10 cellular contexts compared by ENCODE assay signal in genomic region chr3:188264231-188265213, GRCh38.
A peak's percentile ranks its signal among the peaks of the same experiment; 100 is the strongest.
DNase-seq lines count a peak whose midpoint lies in the region; ATAC-seq and TF ChIP-seq lines count a peak whose summit lies in the region.
"Had no signal": no experiment of that assay in that cellular context is flagged by ENCODE, and none has a peak within 500 bp of the region (broad histone marks: within the 10 kb centered on the region; RNA-seq: fewer than 3 reads in every experiment).

No MANE protein-coding gene starts in this region.

- H3K9me3 ChIP-seq in adipocyte (ENCODE audit: control insufficient read depth, low read length), result no peaks in the 10 kb centered on the region
- H3K9me3 ChIP-seq in heart right ventricle, result no peaks in the 10 kb centered on the region
- no peaks in the 10 kb centered on the region for H3K9me3 ChIP-seq in psoas muscle
- no peaks in the 10 kb centered on the region for H3K9me3 ChIP-seq in BE2C

- no peaks in the 10 kb centered on the region for H3K9me3 Mint-ChIP-seq in activated CD8-positive, alpha-beta T cell treated with anti-CD3 and anti-CD28 coated beads for 36 hours

- H3K36me3 ChIP-seq in adipocyte (ENCODE audit: control insufficient read depth, insufficient read depth, low read length, severe bottlenecking), result no peaks in the 10 kb centered on the region
- no peaks in the 10 kb centered on the region for H3K36me3 ChIP-seq in heart right ventricle
- H3K36me3 ChIP-seq in psoas muscle (ENCODE audit: insufficient read depth in 1 of 2, low read depth in 1 of 2), result no peaks in the 10 kb centered on the region
- H3K36me3 ChIP-seq in BE2C, result no peaks in the 10 kb centered on the region

- H3K4me1 ChIP-seq in adipocyte (ENCODE audit: control insufficient read depth, insufficient read depth, low read length) (peaks cover 65% of the 10 kb centered on the region), heart right ventricle (peaks cover 22 to 98% (median 74%) of the 10 kb centered on the region in 9 donors), psoas muscle (peaks cover 75% of the 10 kb centered on the region), BE2C (no peaks in the 10 kb centered on the region)

- WGBS in heart right ventricle, 2 donors, result 55 to 59% methylated on average over 7 of the region's 7 CpGs
- 17 to 34% (median 24%) methylated on average over 7 of the region's 7 CpGs for WGBS in psoas muscle, 3 donors

- intact Hi-C loops in heart right ventricle (cut with DNase I) (loop anchor here in 8 of 10 donors (5.0 to 10.0 kb wide), 10 partner anchors 42 to 690 kb away; partner anchors contain the start of genes BCL6 (in 5 of the 8) and LPP (in 3 of the 8)), psoas muscle (cut with DNase I) (loop anchor here (2.0 to 10.0 kb wide), 4 partner anchors 32 to 526 kb away; partner anchors contain the start of gene LPP (in 1 of the 2))
- intact Hi-C loops in activated CD8-positive, alpha-beta T cell treated with anti-CD3 and anti-CD28 coated beads for 36 hours (cut with micrococcal nuclease), result no loop called here

- POLR2A ChIA-PET in AG04449 (lab: Yijun Ruan, JAX) (interaction anchor here (0.7 to 2.4 kb wide), 4 partner anchors 8 to 31 kb away, joined by 3 to 10 read pairs (median 4); no protein-coding TSS in a partner anchor), HEK293T (lab: Yijun Ruan, JAX) (no interaction called here)
- POLR2A ChIA-PET in activated CD8-positive, alpha-beta T cell treated with anti-CD3 and anti-CD28 coated beads for 36 hours (lab: Charles Lee), result interaction anchor here (1.1 to 1.5 kb wide), 2 partner anchors 8 to 10 kb away, joined by 3 to 4 read pairs; no protein-coding TSS in a partner anchor

- DNase-seq in AG04449 (ENCODE audit: low read depth, low spot score), result no peak
- peak; percentile 46 for DNase-seq in adipocyte (ENCODE audit: low read depth)
- DNase-seq in heart right ventricle, result peak in 1 of 2 donors; percentile 44
- DNase-seq in psoas muscle, result peak; percentile 45 to 77
- no peak for DNase-seq in activated CD8-positive, alpha-beta T cell treated with anti-CD3 and anti-CD28 coated beads for 36 hours
- no peak for DNase-seq in HEK293T (ENCODE audit: extremely low spot score)
- no peak for DNase-seq in BE2C
- DNase-seq in NCI-H446 (lab: John Stamatoyannopoulos, UW), result no peak

- H3K27ac ChIP-seq in heart right ventricle, result peak overlapping the region; percentile 68 to 93 (median 86)
- H3K27ac ChIP-seq in psoas muscle, result peak overlapping the region; percentile 98

- H3K36me3 Mint-ChIP-seq in activated CD8-positive, alpha-beta T cell treated with anti-CD3 and anti-CD28 coated beads for 36 hours (ENCODE audit: low read depth), result no peaks in the 10 kb centered on the region
- H3K36me3 Mint-ChIP-seq: brain had no signal

- ATAC-seq in heart right ventricle (peak in 3 of 8 donors; percentile 21 to 27 (median 27)), psoas muscle (peak in 3 of 4 donors; percentile 25 to 51 (median 34))
- ATAC-seq in activated CD8-positive, alpha-beta T cell treated with anti-CD3 and anti-CD28 coated beads for 36 hours, result no peak

- H3K4me1 Mint-ChIP-seq in activated CD8-positive, alpha-beta T cell treated with anti-CD3 and anti-CD28 coated beads for 36 hours (ENCODE audit: low read depth), result peaks cover 2% of the 10 kb centered on the region

- no peak overlapping the region for H3K27ac Mint-ChIP-seq in activated CD8-positive, alpha-beta T cell treated with anti-CD3 and anti-CD28 coated beads for 36 hours
- H3K27ac Mint-ChIP-seq: B cell, brain had no signal

- H3K27me3 ChIP-seq in adipocyte (replicated peaks; ENCODE audit: control insufficient read depth, insufficient read depth, low read length) (no peaks in the 10 kb centered on the region), heart right ventricle (no peaks in the 10 kb centered on the region), psoas muscle (ENCODE audit: insufficient read depth in 3 of 3, low read length in 2 of 3) (no peaks in the 10 kb centered on the region), BE2C (no peaks in the 10 kb centered on the region)

- CTCF ChIA-PET in AG04449 (lab: Yijun Ruan, JAX) (interaction anchor here (0.7 to 7.1 kb wide), 9 partner anchors 21 to 970 kb away, joined by 3 to 61 read pairs (median 5); no protein-coding TSS in a partner anchor), HEK293T (lab: Yijun Ruan, JAX) (no interaction called here)
- CTCF ChIA-PET in activated CD8-positive, alpha-beta T cell treated with anti-CD3 and anti-CD28 coated beads for 36 hours (lab: Charles Lee), result interaction anchor here (0.7 to 1.1 kb wide), 3 partner anchors 10 to 20 kb away, joined by 3 to 4 read pairs (median 3); no protein-coding TSS in a partner anchor

- H3K4me3 ChIP-seq in AG04449 (ENCODE audit: low read depth, low read length) (peak overlapping the region; percentile 4; the same call in 1 of the 2 replicates), adipocyte (ENCODE audit: low read length) (peak overlapping the region; percentile 55), heart right ventricle (no peak overlapping the region), psoas muscle (peak overlapping the region; percentile 62), BE2C (ENCODE audit: low read depth, low read length) (no peak overlapping the region)

- no peaks in the 10 kb centered on the region for H3K27me3 Mint-ChIP-seq in activated CD8-positive, alpha-beta T cell treated with anti-CD3 and anti-CD28 coated beads for 36 hours
- H3K27me3 Mint-ChIP-seq: B cell, brain had no signal

- H3K4me3 Mint-ChIP-seq in activated CD8-positive, alpha-beta T cell treated with anti-CD3 and anti-CD28 coated beads for 36 hours, result no peak overlapping the region
- H3K4me3 Mint-ChIP-seq: B cell, brain had no signal

- H3K9ac ChIP-seq in adipocyte (ENCODE audit: low read length), result peak overlapping the region; percentile 88

- TF ChIP-seq CTCF in AG04449 (IDR thresholded peaks at IDR 0.05; ENCODE audit: insufficient read depth, low read length, missing control alignments), result no peak
- TF ChIP-seq CTCF in heart right ventricle (IDR thresholded peaks at IDR 0.05), result no peak
- no peak for TF ChIP-seq CTCF in psoas muscle (IDR thresholded peaks at IDR 0.05)
- TF ChIP-seq CTCF in activated CD8-positive, alpha-beta T cell treated with anti-CD3 and anti-CD28 coated beads for 36 hours (IDR thresholded peaks at IDR 0.05), result no peak
- no peak for TF ChIP-seq CTCF in BE2C (IDR thresholded peaks at IDR 0.05; ENCODE audit: low read depth, low read length)

TF ChIP-seq in HEK293T, 16 proteins besides CTCF, POLR2A, EP300 and RAD21:
- TF ChIP-seq TARDBP (IDR thresholded peaks at IDR 0.05) (no peak), NFRKB (IDR thresholded peaks at IDR 0.05) (no peak), LEF1 (IDR thresholded peaks at IDR 0.05; ENCODE audit: borderline replicate concordance) (no peak), FOXA1 (IDR thresholded peaks at IDR 0.05) (no peak), FOXM1 (IDR thresholded peaks at IDR 0.05; ENCODE audit: borderline replicate concordance) (no peak), FOXK2 (IDR thresholded peaks at IDR 0.05) (no peak), L3MBTL2 (conservative IDR thresholded peaks at IDR 0.05) (no peak), ELF4 (IDR thresholded peaks at IDR 0.05) (no peak), CTBP1 (IDR thresholded peaks at IDR 0.05; ENCODE audit: borderline replicate concordance) (no peak), BHLHE40 (IDR thresholded peaks at IDR 0.05; ENCODE audit: borderline replicate concordance) (no peak), HDGF (IDR thresholded peaks at IDR 0.05; ENCODE audit: borderline replicate concordance) (no peak), SUZ12 (IDR thresholded peaks at IDR 0.05) (no peak), SP1 (IDR thresholded peaks at IDR 0.05) (no peak), ZNF384 (IDR thresholded peaks at IDR 0.05) (no peak), ARNT (IDR thresholded peaks at IDR 0.05) (no peak), PKNOX1 (IDR thresholded peaks at IDR 0.05) (no peak)

Comparison
In these comparisons a context has a peak if more than half of its experiments do, and no peak if none do; other contexts are left out.
1. DNase-seq: peak in adipocyte (single experiment) and psoas muscle (2 of 2); none in AG04449 (single experiment), activated CD8-positive, alpha-beta T cell treated with anti-CD3 and anti-CD28 coated beads for 36 hours (single experiment), HEK293T (single experiment), BE2C (single experiment) and NCI-H446 (0 of 2).
2. H3K4me3 ChIP-seq: peak in AG04449 (single experiment), adipocyte (single experiment) and psoas muscle (single experiment); none in heart right ventricle (0 of 10) and BE2C (single experiment).